8 cellular contexts compared by ENCODE assay signal in genomic region chr12:108514468-108514972, GRCh38. TPM values are rescaled to one million over a fixed set of nuclear protein-coding genes. Genes with fewer than 3 reads are reported as not detected.
DNase-seq lines count a peak whose midpoint lies in the region; ATAC-seq and TF ChIP-seq lines count a peak whose summit lies in the region.

No MANE protein-coding gene starts in this region.

- peak overlapping the region; percentile 77 for H3K4me2 ChIP-seq in Karpas-422 (ENCODE audit: low read depth, low read length, poor library complexity, severe bottlenecking)

- H3K36me3 Mint-ChIP-seq in endothelial cell (ENCODE audit: low read depth, unreplicated experiment) = peaks cover 15% of the 10 kb centered on the region

- peaks cover 9% of the 10 kb centered on the region for H3K4me1 Mint-ChIP-seq in endothelial cell (ENCODE audit: unreplicated experiment)

- peak overlapping the region; percentile 55 for H3K9ac ChIP-seq in Karpas-422 (ENCODE audit: low read length)

- no peaks in the 10 kb centered on the region for H3K9me3 ChIP-seq in Karpas-422 (ENCODE audit: low read length)

- peaks cover 8% of the 10 kb centered on the region; the same call in 1 of the 2 replicates for H3K36me3 ChIP-seq in Karpas-422 (ENCODE audit: insufficient read depth, low read length)

- H3K9me2 ChIP-seq in Karpas-422 (replicated peaks; ENCODE audit: insufficient read depth, low read length) = no peaks in the 10 kb centered on the region

- no peaks in the 10 kb centered on the region for H3K9me3 Mint-ChIP-seq in endothelial cell (ENCODE audit: unreplicated experiment)

- no peak for DNase-seq in Karpas-422
- no peak for DNase-seq in endothelial cell (ENCODE audit: low spot score)
- no peak for DNase-seq in omental fat pad (ENCODE audit: low spot score)
- no peak for DNase-seq in HuH-7.5 (ENCODE audit: low spot score)

- H3K27ac Mint-ChIP-seq in endothelial cell (ENCODE audit: unreplicated experiment) = peak overlapping the region; percentile 36

- H4K20me1 ChIP-seq in Karpas-422 (ENCODE audit: insufficient read depth, low read depth, low read length) = 0 out of 2 replicates have a peak, but pooled peaks cover 12% of the 10 kb centered on the region

- ATAC-seq in GM19043 (IDR thresholded peaks at IDR 0.05; ENCODE audit: low read depth, unreplicated experiment) (peak; percentile 3), omental fat pad (ENCODE audit: low FRiP score) (peak; percentile 3), HG02970 (IDR thresholded peaks at IDR 0.05; ENCODE audit: low FRiP score, unreplicated experiment) (no peak), GM19397 (IDR thresholded peaks at IDR 0.05; ENCODE audit: unreplicated experiment) (no peak), HG03469 (IDR thresholded peaks at IDR 0.05; ENCODE audit: unreplicated experiment) (no peak)

- peak overlapping the region; percentile 80 for H3K4me3 ChIP-seq in Karpas-422 (ENCODE audit: low read length)

- peak overlapping the region; percentile 92 for H3K4me3 Mint-ChIP-seq in endothelial cell (ENCODE audit: unreplicated experiment)

- no peaks in the 10 kb centered on the region for H3K27me3 ChIP-seq in Karpas-422 (ENCODE audit: low read length)

- TF ChIP-seq CTCF in endothelial cell (IDR thresholded peaks at IDR 0.05; ENCODE audit: unreplicated experiment) (no peak), omental fat pad (IDR thresholded peaks at IDR 0.05) (no peak)

- peaks cover 22% of the 10 kb centered on the region for H3K4me1 ChIP-seq in Karpas-422 (ENCODE audit: low read length)

- peaks cover 17% of the 10 kb centered on the region for H3K27me3 Mint-ChIP-seq in endothelial cell (ENCODE audit: unreplicated experiment)

- no peak overlapping the region for H3K27ac ChIP-seq in Karpas-422 (ENCODE audit: low read length)

- no peaks in the 10 kb centered on the region for H3K79me2 ChIP-seq in Karpas-422 (ENCODE audit: low read length)

- H2AFZ ChIP-seq in Karpas-422 (ENCODE audit: low read length) = 0 out of 2 replicates have a peak overlapping the region, but pooled peaks have one; percentile 69

RNA-seq across cellular contexts. Expression of gene FICD, which starts 0.6 kb away (rescaled TPM):
- total RNA-seq in Karpas-422 (2014; rRNA removed; shearing (Covaris generic); ENCODE audit: low replicate concordance) = 4.0 and 5.5 TPM in 2 replicates
- total RNA-seq in endothelial cell (ENCODE audit: unreplicated experiment) = 5.5 TPM
- 10 to 100 TPM in 1 of 4 donors, 1 to 10 TPM in 3; 6.6 to 10.6 (median 9.5) TPM for total RNA-seq in omental fat pad

RNA-seq across cellular contexts. Expression of gene SART3, which starts 46.5 kb away (rescaled TPM):
- total RNA-seq in Karpas-422 (2014; rRNA removed; shearing (Covaris generic); ENCODE audit: low replicate concordance) = 89.4 and 108 TPM in 2 replicates
- total RNA-seq in endothelial cell (ENCODE audit: unreplicated experiment) (67.8 TPM), omental fat pad (10 to 100 TPM; 37.7 to 87.8 (median 60.4) TPM)

RNA-seq across cellular contexts. Expression of gene ISCU, which starts 47.9 kb away (rescaled TPM):
- 60.9 and 102 TPM in 2 replicates for total RNA-seq in Karpas-422 (2014; rRNA removed; shearing (Covaris generic); ENCODE audit: low replicate concordance)
- total RNA-seq in endothelial cell (ENCODE audit: unreplicated experiment) = 67.8 TPM
- 100 to 1,000 TPM; 148 to 260 (median 187) TPM for total RNA-seq in omental fat pad

Comparison
In these comparisons a context has a peak if more than half of its experiments do, and no peak if none do; other contexts are left out.
1. ATAC-seq: peak in GM19043 (single experiment) and omental fat pad (single experiment); none in HG02970 (single experiment), GM19397 (single experiment) and HG03469 (single experiment).